Comparison of ENCODE assay signal across 26 cellular contexts in genomic region chr3:71825551-71826283, GRCh38. TPM values are rescaled to one million over a fixed set of nuclear protein-coding genes. Genes with fewer than 3 reads are reported as not detected.
"Had no signal": no experiment of that assay in that cellular context is flagged by ENCODE, and none has a peak within 500 bp of the region (broad histone marks: within the 10 kb centered on the region; RNA-seq: fewer than 3 reads in every experiment).

No MANE protein-coding gene starts in this region.

- H3K36me3 Mint-ChIP-seq: activated naive CD8-positive, alpha-beta T cell treated with anti-CD3 and anti-CD28 coated beads, Interleukin-2, amount 10 ng/mL, durations not matched to agents 7 days and 5 days had no signal

- H3K36me3 ChIP-seq: adrenal gland, WERI-Rb-1 had no signal

- H3K27ac ChIP-seq: adrenal gland, WERI-Rb-1 had no signal

- H3K4me3 Mint-ChIP-seq: activated CD4-positive, alpha-beta memory T cell treated with anti-CD3 and anti-CD28 coated beads, Interleukin-2, amount 10 ng/mL, durations not matched to agents 7 days and 5 days; activated CD4-positive, alpha-beta T cell treated with anti-CD3 and anti-CD28 coated beads for 36 hours; activated naive CD8-positive, alpha-beta T cell treated with anti-CD3 and anti-CD28 coated beads, Interleukin-2, amount 10 ng/mL, durations not matched to agents 7 days and 5 days; T-helper 17 cell had no signal

- H3K27ac Mint-ChIP-seq: activated CD4-positive, alpha-beta memory T cell treated with anti-CD3 and anti-CD28 coated beads, Interleukin-2, amount 10 ng/mL, durations not matched to agents 7 days and 5 days; activated CD4-positive, alpha-beta T cell treated with anti-CD3 and anti-CD28 coated beads for 36 hours; activated naive CD8-positive, alpha-beta T cell treated with anti-CD3 and anti-CD28 coated beads, Interleukin-2, amount 10 ng/mL, durations not matched to agents 7 days and 5 days; T-helper 17 cell had no signal

- H3K4me1 Mint-ChIP-seq: activated naive CD8-positive, alpha-beta T cell treated with anti-CD3 and anti-CD28 coated beads, Interleukin-2, amount 10 ng/mL, durations not matched to agents 7 days and 5 days had no signal

- DNase-seq: activated CD4-positive, alpha-beta memory T cell treated with anti-CD3 and anti-CD28 coated beads, Interleukin-2, amount 10 ng/mL, durations not matched to agents 7 days and 5 days; activated CD4-positive, alpha-beta T cell treated with anti-CD3 and anti-CD28 coated beads for 36 hours; activated CD4-positive, alpha-beta T cell treated with anti-CD3 and anti-CD28 coated beads, Interleukin-2, amount 50 U/mL, for 1 hour; activated CD8-positive, alpha-beta memory T cell treated with anti-CD3 and anti-CD28 coated beads, Interleukin-2, amount 50 U/mL, for 4 hours; activated naive CD4-positive, alpha-beta T cell treated with anti-CD3 and anti-CD28 coated beads, Interleukin-2, amount 50 U/mL, for 16 hours; activated naive CD8-positive, alpha-beta T cell treated with anti-CD3 and anti-CD28 coated beads, Interleukin-2, amount 10 ng/mL, durations not matched to agents 7 days and 5 days; adrenal gland; aorta; central memory CD4-positive, alpha-beta T cell; KG1; MV-4-11; NCI-H1105 treated with DMSO at 0.1 percent for 48 hours; NCI-H1436 treated with DMSO at 0.1 percent for 48 hours; NCI-H187; NCI-H2081; NCI-H510A treated with DMSO at 0.1 percent for 48 hours; PC-3; SHP77; T-helper 17 cell; T-helper 9 cell; WERI-Rb-1 had no signal

- H3K27me3 Mint-ChIP-seq: activated CD4-positive, alpha-beta T cell treated with anti-CD3 and anti-CD28 coated beads for 36 hours had no signal

- H3K4me1 ChIP-seq: adrenal gland had no signal

- H3K27me3 ChIP-seq: adrenal gland had no signal

- H3K9me3 Mint-ChIP-seq: activated CD4-positive, alpha-beta memory T cell treated with anti-CD3 and anti-CD28 coated beads, Interleukin-2, amount 10 ng/mL, durations not matched to agents 7 days and 5 days; activated naive CD8-positive, alpha-beta T cell treated with anti-CD3 and anti-CD28 coated beads, Interleukin-2, amount 10 ng/mL, durations not matched to agents 7 days and 5 days had no signal

- H3K4me3 ChIP-seq: adrenal gland had no signal

- ATAC-seq: activated CD4-positive, alpha-beta T cell treated with anti-CD3 and anti-CD28 coated beads for 36 hours; PC-3; T-helper 17 cell had no signal

- H3K9me3 ChIP-seq: adrenal gland had no signal

RNA-seq across cellular contexts. Expression of gene PROK2, which starts 40.8 kb away (rescaled TPM):
- total RNA-seq: activated naive CD8-positive, alpha-beta T cell treated with anti-CD3 and anti-CD28 coated beads, Interleukin-2, amount 10 ng/mL, durations not matched to agents 7 days and 5 days; bronchial epithelial cell; chondrocyte; LHCN-M2; M059J; PC-3; SK-MEL-5 had no signal
